Comparison of ENCODE assay signal across 1 cellular context in genomic region chr3:171548918-171549317, GRCh38.
TF ChIP-seq lines count a peak whose summit lies in the region.

No MANE protein-coding gene starts in this region.

TF ChIP-seq in IMR-90, 13 proteins besides CTCF, POLR2A, EP300 and RAD21 (continued from another document):
- no peak for TF ChIP-seq MAFK (IDR thresholded peaks at IDR 0.05; ENCODE audit: low read depth, low read length)
- no peak for TF ChIP-seq BHLHE40 (IDR thresholded peaks at IDR 0.05; ENCODE audit: low read depth, low read length)
- TF ChIP-seq SMC3 (IDR thresholded peaks at IDR 0.05; ENCODE audit: low read depth, low read length) = no peak
- TF ChIP-seq RCOR1 (IDR thresholded peaks at IDR 0.05; ENCODE audit: insufficient replicate concordance, low read length) = no peak
- TF ChIP-seq MXI1 (IDR thresholded peaks at IDR 0.05; ENCODE audit: borderline replicate concordance, low read depth, low read length) = no peak
- TF ChIP-seq NFE2L2 (IDR thresholded peaks at IDR 0.05; ENCODE audit: low read depth, low read length) = no peak
- no peak for TF ChIP-seq FOS (IDR thresholded peaks at IDR 0.05; ENCODE audit: low read depth, low read length)
- no peak for TF ChIP-seq CHD1 (IDR thresholded peaks at IDR 0.05; ENCODE audit: low read depth, low read length)
- no peak for TF ChIP-seq RFX5 (IDR thresholded peaks at IDR 0.05; ENCODE audit: low read depth, low read length)
- no peak for TF ChIP-seq MAZ (IDR thresholded peaks at IDR 0.05; ENCODE audit: borderline replicate concordance, low read depth, low read length)
- TF ChIP-seq ELK1 (IDR thresholded peaks at IDR 0.05; ENCODE audit: borderline replicate concordance, low read depth, low read length) = no peak
